Comparison of ENCODE assay signal across 22 cellular contexts in genomic region chr6:108616973-108617372, GRCh38. TPM values are rescaled to one million over a fixed set of nuclear protein-coding genes. Genes with fewer than 3 reads are reported as not detected.
DNase-seq lines count a peak whose midpoint lies in the region; ATAC-seq and TF ChIP-seq lines count a peak whose summit lies in the region.
"Had no signal": no experiment of that assay in that cellular context is flagged by ENCODE, and none has a peak within 500 bp of the region (broad histone marks: within the 10 kb centered on the region; RNA-seq: fewer than 3 reads in every experiment).

No MANE protein-coding gene starts in this region.

- DNase-seq in left ventricle myocardium superior (no peak), heart left ventricle (no peak), NOMO-1 treated with dmso at 0.1 percent for 144 hours (lab: John Stamatoyannopoulos, UW; ENCODE audit: unreplicated experiment) (peak; percentile 11), foreskin melanocyte (peak; percentile 62), vagina (ENCODE audit: extremely low spot score in 2 of 2) (no peak), suprapubic skin (ENCODE audit: low spot score in 2 of 2) (no peak)
- no peak for DNase-seq in activated naive CD4-positive, alpha-beta T cell treated with anti-CD3 and anti-CD28 coated beads, Interleukin-2, amount 50 U/mL, for 16 hours
- DNase-seq in stimulated activated CD4-positive, alpha-beta T cell treated with anti-CD3 and anti-CD28 coated beads, Interleukin-2, amount 100 ng/mL, for 24 hours, result no peak
- DNase-seq: CD4-positive, CD25-positive, alpha-beta regulatory T cell; cortex of kidney; DMS53; natural killer cell; NCI-H1092; NCI-H2029 treated with DMSO at 0.1 percent for 48 hours; NCI-H510A treated with DMSO at 0.1 percent for 48 hours; PC-3; small intestine; stimulated activated CD4-positive, alpha-beta T cell treated with anti-CD3 and anti-CD28 coated beads, Interleukin-4, amount 100 ng/mL, for 1 hour; stomach; T1000 had no signal

- H3K27ac ChIP-seq in heart left ventricle, result peak overlapping the region in 2 of 12 donors; percentile 12 to 40
- peak overlapping the region; percentile 66 for H3K27ac ChIP-seq in vagina
- H3K27ac ChIP-seq in suprapubic skin, result no peak overlapping the region
- H3K27ac ChIP-seq: stomach had no signal

- intact Hi-C loops in left ventricle myocardium superior (cut with micrococcal nuclease) (no loop called here), heart left ventricle (cut with DNase I) (no loop called here), vagina (cut with DNase I) (no loop called here)

- no peaks in the 10 kb centered on the region for H3K27me3 ChIP-seq in heart left ventricle
- no peaks in the 10 kb centered on the region for H3K27me3 ChIP-seq in vagina
- no peaks in the 10 kb centered on the region for H3K27me3 ChIP-seq in suprapubic skin
- H3K27me3 ChIP-seq: stomach had no signal

- H3K36me3 ChIP-seq in heart left ventricle, result no peaks in the 10 kb centered on the region
- H3K36me3 ChIP-seq in vagina, result no peaks in the 10 kb centered on the region
- H3K36me3 ChIP-seq in suprapubic skin, result no peaks in the 10 kb centered on the region
- H3K36me3 ChIP-seq: HAP-1 had no signal

- TF ChIP-seq CTCF in heart left ventricle (IDR thresholded peaks at IDR 0.05), result no peak
- TF ChIP-seq CTCF in vagina (IDR thresholded peaks at IDR 0.05), result no peak
- TF ChIP-seq CTCF in suprapubic skin (IDR thresholded peaks at IDR 0.05), result no peak

- no peak for TF ChIP-seq EP300 in suprapubic skin (IDR thresholded peaks at IDR 0.05)

- no peak overlapping the region for H3K4me3 ChIP-seq in heart left ventricle
- no peak overlapping the region for H3K4me3 ChIP-seq in vagina
- no peak overlapping the region for H3K4me3 ChIP-seq in suprapubic skin
- H3K4me3 ChIP-seq: HAP-1, stomach had no signal

- peaks cover 13 to 88% (median 66%) of the 10 kb centered on the region in 12 donors for H3K4me1 ChIP-seq in heart left ventricle
- H3K4me1 ChIP-seq in vagina, result peaks cover 82% of the 10 kb centered on the region
- H3K4me1 ChIP-seq in suprapubic skin, result peaks cover 73% of the 10 kb centered on the region
- H3K4me1 ChIP-seq: HAP-1 had no signal

- H3K9me3 ChIP-seq in heart left ventricle (peaks cover 0 to 14% (median 6%) of the 10 kb centered on the region in 12 donors), vagina (no peaks in the 10 kb centered on the region), suprapubic skin (no peaks in the 10 kb centered on the region)
- H3K9me3 ChIP-seq: HAP-1 had no signal

- TF ChIP-seq POLR2A in heart left ventricle (IDR thresholded peaks at IDR 0.05) (no peak), vagina (IDR thresholded peaks at IDR 0.05) (no peak), suprapubic skin (IDR thresholded peaks at IDR 0.05) (no peak)

- ATAC-seq in left ventricle myocardium superior (peak; percentile 21), heart left ventricle (no peak)
- ATAC-seq: activated T-helper 17 cell treated with anti-CD3 and anti-CD28 coated beads, Interleukin-2, amount 50 U/mL, for 72 hours; natural killer cell; PC-3 had no signal

RNA-seq across cellular contexts. Expression of gene FOXO3, which starts 56.3 kb away (rescaled TPM):
- total RNA-seq in left ventricle myocardium superior (29.5 TPM), heart left ventricle (10 to 100 TPM; 26.8 to 87.9 (median 38.7) TPM), vagina (110 TPM), suprapubic skin (100 to 1,000 TPM; 103 to 141 (median 121) TPM)
- polyA plus RNA-seq in heart left ventricle, result 10 to 100 TPM; 11.6 to 39.1 TPM

Comparison
In these comparisons a context has a peak if more than half of its experiments do, and no peak if none do; other contexts are left out.
1. DNase-seq: peak in NOMO-1 treated with dmso at 0.1 percent for 144 hours (single experiment) and foreskin melanocyte (single experiment); none in left ventricle myocardium superior (single experiment), heart left ventricle (0 of 5), vagina (0 of 2), activated naive CD4-positive, alpha-beta T cell treated with anti-CD3 and anti-CD28 coated beads, Interleukin-2, amount 50 U/mL, for 16 hours (single experiment), stimulated activated CD4-positive, alpha-beta T cell treated with anti-CD3 and anti-CD28 coated beads, Interleukin-2, amount 100 ng/mL, for 24 hours (0 of 2) and suprapubic skin (0 of 2).